Comparison of ENCODE assay signal across 8 cellular contexts in the genomic region with DNA sequence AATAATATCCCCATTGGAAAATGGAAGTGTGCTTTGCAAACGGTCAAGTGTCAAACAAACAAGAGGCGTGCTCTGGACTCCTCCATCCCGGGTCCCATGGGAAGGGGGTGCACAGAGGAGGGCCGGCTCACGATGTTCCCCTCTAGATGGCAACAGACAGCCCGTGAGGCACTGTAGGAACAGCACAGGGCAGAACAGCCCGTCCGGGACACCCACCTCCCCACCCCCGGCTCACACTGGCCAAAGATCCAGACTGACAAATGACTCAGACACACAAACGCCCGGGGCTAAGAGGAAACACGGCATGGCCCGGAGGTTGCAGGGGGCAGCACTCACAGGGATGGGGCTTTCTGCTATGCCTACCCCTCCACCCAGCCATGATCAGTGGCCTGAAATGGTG. TPM values are rescaled to one million over a fixed set of nuclear protein-coding genes. Genes with fewer than 3 reads are reported as not detected.
A peak's percentile ranks its signal among the peaks of the same experiment; 100 is the strongest.
DNase-seq lines count a peak whose midpoint lies in the region; ATAC-seq, FAIRE-seq and TF ChIP-seq lines count a peak whose summit lies in the region.

No MANE protein-coding gene starts in this region.

- H3K4me3 ChIP-seq in SJCRH30, result no peak overlapping the region
- no peak overlapping the region for H3K4me3 ChIP-seq in foreskin fibroblast (ENCODE audit: low read depth in 1 of 2, low read length in 2 of 2)
- H3K4me3 ChIP-seq in retinal pigment epithelial cell (ENCODE audit: low read length), result no peak overlapping the region

- no peak overlapping the region for H3K27ac ChIP-seq in SJCRH30

- H3K4me1 ChIP-seq in SJCRH30, result peaks cover 38% of the 10 kb centered on the region

- ATAC-seq in HG03025 (IDR thresholded peaks at IDR 0.05; ENCODE audit: low FRiP score, unreplicated experiment), result no peak
- ATAC-seq in HG02938 (IDR thresholded peaks at IDR 0.05; ENCODE audit: unreplicated experiment), result no peak

- peak; percentile 86 for DNase-seq in ELR (ENCODE audit: low read depth)
- DNase-seq in SJCRH30, result peak; percentile 77 to 78
- peak; percentile 67 to 87 for DNase-seq in foreskin fibroblast
- no peak for DNase-seq in retinal pigment epithelial cell (ENCODE audit: low read depth)
- no peak for DNase-seq in erythroblast (lab: John Stamatoyannopoulos, UW)
- no peak for DNase-seq in D721Med (ENCODE audit: insufficient read length, low spot score)

- no peak for TF ChIP-seq POLR2A in erythroblast (IDR thresholded peaks at IDR 0.05; ENCODE audit: low read length)

- no peaks in the 10 kb centered on the region for H3K9me3 ChIP-seq in SJCRH30 (replicated peaks)

- H3K27me3 ChIP-seq in SJCRH30, result no peaks in the 10 kb centered on the region

- no peaks in the 10 kb centered on the region for H3K36me3 ChIP-seq in SJCRH30

- FAIRE-seq in D721Med (lab: Jason Lieb, UNC), result no peak

- TF ChIP-seq CTCF in foreskin fibroblast (IDR thresholded peaks at IDR 0.05; ENCODE audit: low read depth, low read length) (peak; percentile 4), retinal pigment epithelial cell (conservative IDR thresholded peaks at IDR 0.05; ENCODE audit: low read depth, low read length) (peak; percentile 22), D721Med (IDR thresholded peaks at IDR 0.05; ENCODE audit: insufficient read depth, missing control alignments) (no peak)

RNA-seq across cellular contexts. Expression of a gene that starts 4.9 kb away (rescaled TPM):
- 100 and 110 TPM in 2 replicates for total RNA-seq in SJCRH30 (2014; rRNA removed; shearing (Covaris generic))

Comparison
In these comparisons a context has a peak if more than half of its experiments do, and no peak if none do; other contexts are left out.
1. DNase-seq: peak in ELR (single experiment), SJCRH30 (2 of 2) and foreskin fibroblast (2 of 2); none in retinal pigment epithelial cell (single experiment), erythroblast (0 of 2) and D721Med (single experiment).